In genomic region chr12:123670882-123671728, GRCh38 we compare ENCODE assay signal across 8 cellular contexts. TPM values are rescaled to one million over a fixed set of nuclear protein-coding genes. Genes with fewer than 3 reads are reported as not detected.
DNase-seq lines count a peak whose midpoint lies in the region; ATAC-seq, FAIRE-seq and TF ChIP-seq lines count a peak whose summit lies in the region.

TCTN2 (plus strand) TSS chr12:123671113; CDS start chr12:123671241, 128 bp downstream.

- intact Hi-C loops in Right ventricle myocardium superior (cut with DNase I): no loop called here
- intact Hi-C loops in pancreas (cut with DNase I): no loop called here
- intact Hi-C loops in thyroid gland (cut with DNase I): no loop called here

- H3K4me1 ChIP-seq in pancreas (peaks cover 0 to 4% (median 0%) of the 10 kb centered on the region in 3 donors), thyroid gland (peaks cover 8 to 11% of the 10 kb centered on the region in 2 donors)

- peak in 1 of 2 donors; percentile 69 for TF ChIP-seq POLR2A in thyroid gland (IDR thresholded peaks at IDR 0.05)

- H3K4me3 ChIP-seq in GM12864 (ENCODE audit: low read depth, low read length) (peak within 1 kb of the TSS; percentile 58), pancreas (peak within 1 kb of the TSS; percentile 68 to 90 (median 78)), thyroid gland (replicated peaks in 1 of 3) (peak within 1 kb of the TSS; percentile 38 to 83 (median 41))

- peaks cover 2% of the 10 kb centered on the region for H3K36me3 Mint-ChIP-seq in activated naive CD8-positive, alpha-beta T cell treated with anti-CD3 and anti-CD28 coated beads for 36 hours

- H3K27me3 Mint-ChIP-seq in activated naive CD8-positive, alpha-beta T cell treated with anti-CD3 and anti-CD28 coated beads for 36 hours: no peaks in the 10 kb centered on the region

- H3K36me3 ChIP-seq in pancreas (no peaks in the 10 kb centered on the region), thyroid gland (peaks cover 12 to 15% of the 10 kb centered on the region in 2 donors)

- H3K27ac Mint-ChIP-seq in activated naive CD8-positive, alpha-beta T cell treated with anti-CD3 and anti-CD28 coated beads for 36 hours: no peak within 1 kb of the TSS

- TF ChIP-seq CTCF in GM12864 (IDR thresholded peaks at IDR 0.05; ENCODE audit: low read depth, low read length, missing control alignments): no peak
- TF ChIP-seq CTCF in pancreas (IDR thresholded peaks at IDR 0.05): no peak
- no peak for TF ChIP-seq CTCF in thyroid gland (IDR thresholded peaks at IDR 0.05)

- 1% methylated on average over 53 of the region's 53 CpGs for WGBS in pancreas, 2 donors
- 1 to 3% methylated on average over 19 to 53 of the region's 53 CpGs for WGBS in thyroid gland, 2 donors

- H3K9me3 Mint-ChIP-seq in activated naive CD8-positive, alpha-beta T cell treated with anti-CD3 and anti-CD28 coated beads for 36 hours: no peaks in the 10 kb centered on the region

- H3K9me3 ChIP-seq in pancreas (no peaks in the 10 kb centered on the region), thyroid gland (no peaks in the 10 kb centered on the region)

- ATAC-seq in HG02759 (IDR thresholded peaks at IDR 0.05; ENCODE audit: unreplicated experiment): peak; percentile 99
- ATAC-seq in Right ventricle myocardium superior (ENCODE audit: poor library complexity): peak; percentile 100
- ATAC-seq in pancreas: peak; percentile 100

- peak within 1 kb of the TSS; percentile 83 for H3K4me3 Mint-ChIP-seq in activated naive CD8-positive, alpha-beta T cell treated with anti-CD3 and anti-CD28 coated beads for 36 hours

- H3K27me3 ChIP-seq in pancreas: no peaks in the 10 kb centered on the region
- no peaks in the 10 kb centered on the region for H3K27me3 ChIP-seq in thyroid gland

- H3K27ac ChIP-seq in pancreas: no peak within 1 kb of the TSS
- peak within 1 kb of the TSS in 2 of 3 donors; percentile 10 to 14 for H3K27ac ChIP-seq in thyroid gland

- no peak for FAIRE-seq in pancreas (lab: Jason Lieb, UNC)

- H3K4me1 Mint-ChIP-seq in activated naive CD8-positive, alpha-beta T cell treated with anti-CD3 and anti-CD28 coated beads for 36 hours: peaks cover 8% of the 10 kb centered on the region

- DNase-seq in GM12864 (ENCODE audit: low read depth) (peak; percentile 71), NCI-H128 (lab: John Stamatoyannopoulos, UW; ENCODE audit: unreplicated experiment) (peak; percentile 85), SKM-1 treated with dmso at 0.1 percent for 144 hours (lab: John Stamatoyannopoulos, UW; ENCODE audit: unreplicated experiment) (peak; percentile 35), Right ventricle myocardium superior (peak; percentile 98), pancreas (peak; percentile 90 to 97 (median 95)), thyroid gland (peak; percentile 96 to 97)
- DNase-seq in activated naive CD8-positive, alpha-beta T cell treated with anti-CD3 and anti-CD28 coated beads for 36 hours: peak; percentile 96

RNA-seq across cellular contexts. Expression of gene TCTN2, which starts in this region (rescaled TPM):
- 1 to 10 TPM; 3.3 to 3.6 TPM for total RNA-seq in activated naive CD8-positive, alpha-beta T cell treated with anti-CD3 and anti-CD28 coated beads for 36 hours
- total RNA-seq in Right ventricle myocardium superior: 3.3 TPM
- total RNA-seq in pancreas: 1 to 10 TPM; 4.2 to 9.9 (median 6.5) TPM
- 1 to 10 TPM; 4.2 to 8.7 TPM for polyA plus RNA-seq in pancreas
- 10 to 100 TPM; 21.3 to 34.5 (median 27.1) TPM for total RNA-seq in thyroid gland

Comparison
In these comparisons a context has a peak if more than half of its experiments do, and no peak if none do; other contexts are left out.
1. DNase-seq: peak in every context shown above with its lines; median percentile 98 in Right ventricle myocardium superior; 96 in thyroid gland; 96 in activated naive CD8-positive, alpha-beta T cell treated with anti-CD3 and anti-CD28 coated beads for 36 hours; 95 in pancreas; 85 in NCI-H128; 71 in GM12864; 35 in SKM-1 treated with dmso at 0.1 percent for 144 hours.
2. H3K27ac ChIP-seq: peak in thyroid gland (2 of 3); none in pancreas (0 of 4).
3. Peak in every context shown above with its lines, with median percentiles within 50 percentile points of each other: H3K4me3 ChIP-seq and ATAC-seq.